28 cellular contexts compared by ENCODE assay signal in the genomic region with DNA sequence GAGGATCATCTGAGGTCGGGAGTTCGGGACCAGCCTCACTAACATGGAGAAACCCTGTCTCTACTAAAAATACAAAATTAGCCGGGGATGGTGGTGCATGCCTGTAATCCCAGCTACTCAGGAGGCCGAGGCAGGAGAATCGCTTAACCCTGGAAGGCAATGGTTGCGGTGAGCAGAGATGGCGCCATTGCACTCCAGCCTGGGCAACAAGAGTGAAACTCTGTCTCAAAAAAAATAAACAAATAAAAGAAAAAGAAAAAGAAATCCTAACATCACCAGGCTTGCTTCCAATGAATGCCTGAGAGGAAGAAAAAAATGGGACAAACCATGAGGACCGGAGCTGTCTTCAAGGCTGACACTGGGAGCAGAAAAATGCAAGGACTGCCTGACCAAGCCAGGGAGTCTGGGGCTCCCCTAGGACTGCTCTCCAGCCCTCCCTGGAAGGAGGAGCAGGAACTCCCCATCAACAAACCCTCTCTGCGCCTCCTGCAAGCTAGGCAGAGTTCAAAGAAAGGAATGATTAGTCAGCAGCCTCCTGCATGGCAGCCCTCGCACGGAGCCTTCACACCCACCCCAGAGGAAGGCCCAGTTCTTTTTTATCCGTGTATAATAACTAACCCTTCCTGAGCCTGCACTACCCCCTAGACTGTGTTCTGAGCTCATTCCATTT. TPM values are rescaled to one million over a fixed set of nuclear protein-coding genes. Genes with fewer than 3 reads are reported as not detected.
A peak's percentile ranks its signal among the peaks of the same experiment; 100 is the strongest.
DNase-seq lines count a peak whose midpoint lies in the region; TF ChIP-seq lines count a peak whose summit lies in the region.
"Had no signal": no experiment of that assay in that cellular context is flagged by ENCODE, and none has a peak within 500 bp of the region (broad histone marks: within the 10 kb centered on the region; RNA-seq: fewer than 3 reads in every experiment).

No MANE protein-coding gene starts in this region.

- no peak overlapping the region for H3K9ac ChIP-seq in endodermal cell (ENCODE audit: extremely low read depth, low read length, poor library complexity, severe bottlenecking)
- H3K9ac ChIP-seq in neuronal stem cell (ENCODE audit: low read depth, low read length, poor library complexity) = no peak overlapping the region

- intact Hi-C loops in activated CD4-positive, alpha-beta T cell treated with anti-CD3 and anti-CD28 coated beads, Interleukin-2, amount 10 ng/mL, durations not matched to agents 24 days and 14 days (cut with micrococcal nuclease) = no loop called here

- H2AFZ ChIP-seq in neuronal stem cell (ENCODE audit: low read length) = no peak overlapping the region

- H3K27me3 Mint-ChIP-seq in activated CD4-positive, alpha-beta T cell treated with anti-CD3 and anti-CD28 coated beads, Interleukin-2, amount 10 ng/mL, durations not matched to agents 7 days and 5 days = no peaks in the 10 kb centered on the region
- no peaks in the 10 kb centered on the region for H3K27me3 Mint-ChIP-seq in activated CD4-positive, alpha-beta T cell treated with anti-CD3 and anti-CD28 coated beads, Interleukin-2, amount 10 ng/mL, durations not matched to agents 24 days and 14 days
- no peaks in the 10 kb centered on the region for H3K27me3 Mint-ChIP-seq in endodermal cell (ENCODE audit: insufficient read depth)
- H3K27me3 Mint-ChIP-seq: activated B cell treated with CpG ODN at 0.5 μM for 24 hours; activated CD4-positive, alpha-beta memory T cell treated with anti-CD3 and anti-CD28 coated beads for 36 hours; CD8-positive, alpha-beta memory T cell; IgD-negative memory B cell; naive B cell had no signal

- H3K36me3 ChIP-seq in endodermal cell (ENCODE audit: control insufficient read depth, insufficient read depth, low read length) = peaks cover 18% of the 10 kb centered on the region
- peaks cover 40 to 83% of the 10 kb centered on the region in 2 donors for H3K36me3 ChIP-seq in neuronal stem cell (replicated peaks in 1 of 2; ENCODE audit: control insufficient read depth in 2 of 2, insufficient read depth in 2 of 2, low read length in 2 of 2)
- H3K36me3 ChIP-seq in MG63 = no peaks in the 10 kb centered on the region

- DNase-seq in activated CD4-positive, alpha-beta T cell treated with anti-CD3 and anti-CD28 coated beads, Interleukin-2, amount 10 ng/mL, durations not matched to agents 7 days and 5 days = no peak
- no peak for DNase-seq in activated CD4-positive, alpha-beta T cell treated with anti-CD3 and anti-CD28 coated beads, Interleukin-2, amount 10 ng/mL, durations not matched to agents 24 days and 14 days
- DNase-seq in M059J (ENCODE audit: low read depth) (peak; percentile 38), endodermal cell (no peak), neuronal stem cell (ENCODE audit: low spot score) (no peak), MG63 (no peak), AG20443 (ENCODE audit: low spot score) (no peak), NCI-H1930 (lab: John Stamatoyannopoulos, UW) (no peak)
- DNase-seq: 8988T; activated B cell treated with CpG ODN at 0.5 μM for 24 hours; activated CD4-positive, alpha-beta memory T cell treated with anti-CD3 and anti-CD28 coated beads for 36 hours; activated naive CD4-positive, alpha-beta T cell treated with anti-CD3 and anti-CD28 coated beads for 36 hours; aorta; CD8-positive, alpha-beta memory T cell; DMS53; effector memory CD4-positive, alpha-beta T cell; esophagus squamous epithelium; left cardiac atrium; naive B cell; NCI-H1417 treated with DMSO at 0.1 percent for 48 hours; NCI-H524; right cardiac atrium; stimulated activated CD8-positive, alpha-beta memory T cell treated with anti-CD3 and anti-CD28 coated beads, Interleukin-4, amount 100 ng/mL, for 48 hours; T-helper 9 cell; upper lobe of left lung had no signal

- no peaks in the 10 kb centered on the region for H3K79me1 ChIP-seq in neuronal stem cell (ENCODE audit: low read depth, low read length)

- no peak overlapping the region for H3K4me3 Mint-ChIP-seq in activated CD4-positive, alpha-beta T cell treated with anti-CD3 and anti-CD28 coated beads, Interleukin-2, amount 10 ng/mL, durations not matched to agents 7 days and 5 days
- H3K4me3 Mint-ChIP-seq in activated CD4-positive, alpha-beta T cell treated with anti-CD3 and anti-CD28 coated beads, Interleukin-2, amount 10 ng/mL, durations not matched to agents 24 days and 14 days = no peak overlapping the region
- H3K4me3 Mint-ChIP-seq in endodermal cell = no peak overlapping the region
- H3K4me3 Mint-ChIP-seq: activated B cell treated with CpG ODN at 0.5 μM for 24 hours; activated CD4-positive, alpha-beta memory T cell treated with anti-CD3 and anti-CD28 coated beads for 36 hours; activated naive CD4-positive, alpha-beta T cell treated with anti-CD3 and anti-CD28 coated beads for 36 hours; CD8-positive, alpha-beta memory T cell; IgD-negative memory B cell; naive B cell had no signal

- no peak overlapping the region for H3K14ac ChIP-seq in neuronal stem cell (ENCODE audit: low read length)

- peak overlapping the region; percentile 81 for H3K23ac ChIP-seq in neuronal stem cell (ENCODE audit: low read depth, low read length, poor library complexity)

- H3K36me3 Mint-ChIP-seq in activated CD4-positive, alpha-beta T cell treated with anti-CD3 and anti-CD28 coated beads, Interleukin-2, amount 10 ng/mL, durations not matched to agents 7 days and 5 days (ENCODE audit: low read depth) = peaks cover 62% of the 10 kb centered on the region
- H3K36me3 Mint-ChIP-seq in activated CD4-positive, alpha-beta T cell treated with anti-CD3 and anti-CD28 coated beads, Interleukin-2, amount 10 ng/mL, durations not matched to agents 24 days and 14 days (ENCODE audit: low read depth) = peaks cover 67% of the 10 kb centered on the region
- H3K36me3 Mint-ChIP-seq in endodermal cell (ENCODE audit: low read depth) = peaks cover 25% of the 10 kb centered on the region

- no peak overlapping the region for H2BK120ac ChIP-seq in neuronal stem cell (ENCODE audit: low read depth, low read length)

- no peak overlapping the region for H2BK15ac ChIP-seq in neuronal stem cell (ENCODE audit: low read length)

- peak; percentile 45 for TF ChIP-seq CTCF in endodermal cell (conservative IDR thresholded peaks at IDR 0.05)

- H3K4me3 ChIP-seq in endodermal cell (ENCODE audit: low read length) = no peak overlapping the region
- no peak overlapping the region for H3K4me3 ChIP-seq in neuronal stem cell (ENCODE audit: low read length in 2 of 2)
- H3K4me3 ChIP-seq in MG63 = no peak overlapping the region
- H3K4me3 ChIP-seq: esophagus squamous epithelium, gastroesophageal sphincter, upper lobe of left lung had no signal

- H2BK12ac ChIP-seq in neuronal stem cell (ENCODE audit: low read length) = no peak overlapping the region

- H4K91ac ChIP-seq in neuronal stem cell (ENCODE audit: low read depth, low read length, poor library complexity) = no peak overlapping the region

- WGBS in endodermal cell (ENCODE audit: insufficient coverage in 1 of 2, insufficient read length in 1 of 2), 2 experiments = 85 to 88% methylated on average over 8 to 12 of the region's 12 CpGs
- WGBS in neuronal stem cell (ENCODE audit: extremely low coverage in 2 of 2, insufficient read length in 2 of 2, insufficient replicate concordance in 1 of 2), 2 donors = no CpG with 5 or more reads among the region's 12 CpGs

- H3K18ac ChIP-seq in neuronal stem cell (ENCODE audit: low read length) = no peak overlapping the region

- no peak overlapping the region for H3K4me2 ChIP-seq in neuronal stem cell (ENCODE audit: insufficient read depth, low read length, poor library complexity, severe bottlenecking)

- H3K27ac ChIP-seq in endodermal cell (ENCODE audit: low read depth, low read length) (no peak overlapping the region), neuronal stem cell (replicated peaks; ENCODE audit: low read length) (no peak overlapping the region)
- H3K27ac ChIP-seq: esophagus squamous epithelium, gastroesophageal sphincter, RWPE1, upper lobe of left lung had no signal

- CTCF ChIA-PET in activated CD4-positive, alpha-beta T cell treated with anti-CD3 and anti-CD28 coated beads, Interleukin-2, amount 10 ng/mL, durations not matched to agents 7 days and 5 days (lab: Charles Lee) = interaction anchor here (1.1 to 2.2 kb wide), 2 partner anchors 10 to 48 kb away, joined by 3 to 7 read pairs; no protein-coding TSS in a partner anchor

- no peaks in the 10 kb centered on the region for H3K9me3 Mint-ChIP-seq in activated CD4-positive, alpha-beta T cell treated with anti-CD3 and anti-CD28 coated beads, Interleukin-2, amount 10 ng/mL, durations not matched to agents 7 days and 5 days
- H3K9me3 Mint-ChIP-seq in activated CD4-positive, alpha-beta T cell treated with anti-CD3 and anti-CD28 coated beads, Interleukin-2, amount 10 ng/mL, durations not matched to agents 24 days and 14 days = no peaks in the 10 kb centered on the region
- H3K9me3 Mint-ChIP-seq in endodermal cell = no peaks in the 10 kb centered on the region
- H3K9me3 Mint-ChIP-seq: activated B cell treated with CpG ODN at 0.5 μM for 24 hours; activated CD4-positive, alpha-beta memory T cell treated with anti-CD3 and anti-CD28 coated beads for 36 hours; activated naive CD4-positive, alpha-beta T cell treated with anti-CD3 and anti-CD28 coated beads for 36 hours; CD8-positive, alpha-beta memory T cell; IgD-negative memory B cell; naive B cell had no signal

- H3K9me3 ChIP-seq in endodermal cell (ENCODE audit: control insufficient read depth, low read length) (no peaks in the 10 kb centered on the region), neuronal stem cell (replicated peaks in 1 of 2; ENCODE audit: control insufficient read depth in 2 of 2, insufficient read depth in 1 of 2, low read depth in 1 of 2, low read length in 2 of 2) (peaks cover 1 to 8% of the 10 kb centered on the region in 2 donors), MG63 (no peaks in the 10 kb centered on the region)
- H3K9me3 ChIP-seq: esophagus squamous epithelium, gastroesophageal sphincter, upper lobe of left lung had no signal

- H3K4ac ChIP-seq in neuronal stem cell (ENCODE audit: low read length) = no peak overlapping the region

- no peak overlapping the region for H2BK5ac ChIP-seq in neuronal stem cell (ENCODE audit: low read length)

- POLR2A ChIA-PET in activated CD4-positive, alpha-beta T cell treated with anti-CD3 and anti-CD28 coated beads, Interleukin-2, amount 10 ng/mL, durations not matched to agents 7 days and 5 days (lab: Charles Lee) = no interaction called here

- H2AK5ac ChIP-seq in neuronal stem cell (ENCODE audit: low read depth, low read length) = no peak overlapping the region

- H3K27me3 ChIP-seq in endodermal cell (ENCODE audit: control insufficient read depth, insufficient read depth, low read length, poor library complexity, severe bottlenecking) (no peaks in the 10 kb centered on the region), neuronal stem cell (ENCODE audit: control insufficient read depth in 3 of 3, insufficient read depth in 3 of 3, low read depth in 1 of 3, low read length in 3 of 3) (no peaks in the 10 kb centered on the region), MG63 (no peaks in the 10 kb centered on the region)
- H3K27me3 ChIP-seq: esophagus squamous epithelium, gastroesophageal sphincter, upper lobe of left lung had no signal

- H4K8ac ChIP-seq in neuronal stem cell (ENCODE audit: low read depth, low read length) = peak overlapping the region; percentile 52

- H3K4me1 ChIP-seq in endodermal cell (ENCODE audit: control insufficient read depth, insufficient read depth, low read length) (no peaks in the 10 kb centered on the region), neuronal stem cell (ENCODE audit: control insufficient read depth in 2 of 2, insufficient read depth in 1 of 2, low read depth in 1 of 2, low read length in 2 of 2) (peaks cover 0 to 4% of the 10 kb centered on the region in 2 donors)
- H3K4me1 ChIP-seq: esophagus squamous epithelium, gastroesophageal sphincter, upper lobe of left lung had no signal

- peak overlapping the region; percentile 25 for H3K27ac Mint-ChIP-seq in activated CD4-positive, alpha-beta T cell treated with anti-CD3 and anti-CD28 coated beads, Interleukin-2, amount 10 ng/mL, durations not matched to agents 7 days and 5 days
- no peak overlapping the region for H3K27ac Mint-ChIP-seq in activated CD4-positive, alpha-beta T cell treated with anti-CD3 and anti-CD28 coated beads, Interleukin-2, amount 10 ng/mL, durations not matched to agents 24 days and 14 days
- H3K27ac Mint-ChIP-seq in endodermal cell = no peak overlapping the region
- H3K27ac Mint-ChIP-seq: activated B cell treated with CpG ODN at 0.5 μM for 24 hours, IgD-negative memory B cell had no signal

- peaks cover 19% of the 10 kb centered on the region for H3K4me1 Mint-ChIP-seq in activated CD4-positive, alpha-beta T cell treated with anti-CD3 and anti-CD28 coated beads, Interleukin-2, amount 10 ng/mL, durations not matched to agents 7 days and 5 days
- H3K4me1 Mint-ChIP-seq in activated CD4-positive, alpha-beta T cell treated with anti-CD3 and anti-CD28 coated beads, Interleukin-2, amount 10 ng/mL, durations not matched to agents 24 days and 14 days = peaks cover 11% of the 10 kb centered on the region
- H3K4me1 Mint-ChIP-seq in endodermal cell = peaks cover 4% of the 10 kb centered on the region
- H3K4me1 Mint-ChIP-seq: activated B cell treated with CpG ODN at 0.5 μM for 24 hours had no signal

RNA-seq across cellular contexts. Expression of a gene that starts 55.4 kb away (rescaled TPM):
- 100 to 1,000 TPM; 196 to 204 TPM for total RNA-seq in activated CD4-positive, alpha-beta T cell treated with anti-CD3 and anti-CD28 coated beads, Interleukin-2, amount 10 ng/mL, durations not matched to agents 7 days and 5 days
- 164 and 169 TPM in 2 replicates for total RNA-seq in activated CD4-positive, alpha-beta T cell treated with anti-CD3 and anti-CD28 coated beads, Interleukin-2, amount 10 ng/mL, durations not matched to agents 24 days and 14 days
- 3.5 and 8.5 TPM in 2 replicates for total RNA-seq in M059J (2014; rRNA removed; shearing (Covaris generic))
- total RNA-seq in endodermal cell = 10 to 100 TPM; 43.0 to 62.3 TPM
- polyA plus RNA-seq in endodermal cell (2013, experiment 1 of 2) = 39.4 TPM
- 36.6 TPM for polyA plus RNA-seq in endodermal cell (2013, experiment 2 of 2)
- 35.4 TPM for polyA plus RNA-seq in neuronal stem cell (2013, experiment 1 of 2)
- 35.8 TPM for polyA plus RNA-seq in neuronal stem cell (2013, experiment 2 of 2)
- 14.6 and 16.4 TPM in 2 replicates for total RNA-seq in MG63 (2014; rRNA removed; shearing (Covaris generic); ENCODE audit: low replicate concordance)
